ENCODE assay signal across 20 cellular contexts in genomic region chr22:40308999-40309578, GRCh38.
A peak's percentile ranks its signal among the peaks of the same experiment; 100 is the strongest.
DNase-seq lines count a peak whose midpoint lies in the region; ATAC-seq and TF ChIP-seq lines count a peak whose summit lies in the region.
"Had no signal": no experiment of that assay in that cellular context is flagged by ENCODE, and none has a peak within 500 bp of the region (broad histone marks: within the 10 kb centered on the region; RNA-seq: fewer than 3 reads in every experiment).

No MANE protein-coding gene starts in this region.

- H3K9me3 ChIP-seq in muscle layer of duodenum (ENCODE audit: control insufficient read depth in 1 of 2, low read length in 2 of 2): no peaks in the 10 kb centered on the region
- H3K9me3 ChIP-seq: HAP-1, right lobe of liver, uterus had no signal

- ATAC-seq in activated naive CD8-positive, alpha-beta T cell treated with anti-CD3 and anti-CD28 coated beads, Interleukin-2, amount 50 U/mL, for 24 hours: no peak
- ATAC-seq: left cardiac atrium, PC-3, right lobe of liver had no signal

- peaks cover 38 to 58% of the 10 kb centered on the region in 2 donors for H3K36me3 ChIP-seq in muscle layer of duodenum (ENCODE audit: control insufficient read depth in 1 of 2, insufficient read depth in 2 of 2, low read length in 2 of 2)
- H3K36me3 ChIP-seq: uterus had no signal

- H3K4me1 Mint-ChIP-seq in activated naive CD4-positive, alpha-beta T cell treated with anti-CD3 and anti-CD28 coated beads, Interleukin-2, amount 50 U/mL, for 24 hours: peaks cover 50% of the 10 kb centered on the region
- peaks cover 26% of the 10 kb centered on the region for H3K4me1 Mint-ChIP-seq in activated naive CD8-positive, alpha-beta T cell treated with anti-CD3 and anti-CD28 coated beads, Interleukin-2, amount 50 U/mL, for 24 hours

- peaks cover 0 to 13% of the 10 kb centered on the region in 2 donors for H3K4me1 ChIP-seq in muscle layer of duodenum (ENCODE audit: control insufficient read depth in 1 of 2, insufficient read depth in 2 of 2, low read length in 2 of 2)
- H3K4me1 ChIP-seq: HAP-1, uterus had no signal

- no peak for TF ChIP-seq CTCF in GM10266 (IDR thresholded peaks at IDR 0.05; ENCODE audit: control insufficient read depth, insufficient read depth, low read depth, missing control alignments)

- H3K27me3 Mint-ChIP-seq in activated naive CD4-positive, alpha-beta T cell treated with anti-CD3 and anti-CD28 coated beads, Interleukin-2, amount 50 U/mL, for 24 hours: no peaks in the 10 kb centered on the region
- no peaks in the 10 kb centered on the region for H3K27me3 Mint-ChIP-seq in activated naive CD8-positive, alpha-beta T cell treated with anti-CD3 and anti-CD28 coated beads, Interleukin-2, amount 50 U/mL, for 24 hours

- peak overlapping the region; percentile 72 for H3K27ac ChIP-seq in muscle layer of duodenum (ENCODE audit: low read length)
- H3K27ac ChIP-seq: cardiac muscle cell, right lobe of liver had no signal

- no peaks in the 10 kb centered on the region for H3K27me3 ChIP-seq in muscle layer of duodenum (ENCODE audit: low read depth, low read length)
- H3K27me3 ChIP-seq: cardiac muscle cell, right lobe of liver, uterus had no signal

- H3K36me3 Mint-ChIP-seq in activated naive CD4-positive, alpha-beta T cell treated with anti-CD3 and anti-CD28 coated beads, Interleukin-2, amount 50 U/mL, for 24 hours: peaks cover 28% of the 10 kb centered on the region
- peaks cover 36% of the 10 kb centered on the region for H3K36me3 Mint-ChIP-seq in activated naive CD8-positive, alpha-beta T cell treated with anti-CD3 and anti-CD28 coated beads, Interleukin-2, amount 50 U/mL, for 24 hours (ENCODE audit: low read depth)

- H3K4me3 Mint-ChIP-seq in activated naive CD4-positive, alpha-beta T cell treated with anti-CD3 and anti-CD28 coated beads, Interleukin-2, amount 50 U/mL, for 24 hours: no peak overlapping the region
- no peak overlapping the region for H3K4me3 Mint-ChIP-seq in activated naive CD8-positive, alpha-beta T cell treated with anti-CD3 and anti-CD28 coated beads, Interleukin-2, amount 50 U/mL, for 24 hours

- no peaks in the 10 kb centered on the region for H3K9me3 Mint-ChIP-seq in activated naive CD4-positive, alpha-beta T cell treated with anti-CD3 and anti-CD28 coated beads, Interleukin-2, amount 50 U/mL, for 24 hours
- no peaks in the 10 kb centered on the region for H3K9me3 Mint-ChIP-seq in activated naive CD8-positive, alpha-beta T cell treated with anti-CD3 and anti-CD28 coated beads, Interleukin-2, amount 50 U/mL, for 24 hours

- no peak overlapping the region for H3K4me3 ChIP-seq in muscle layer of duodenum (ENCODE audit: low read depth in 1 of 2, low read length in 2 of 2)
- H3K4me3 ChIP-seq: cardiac muscle cell, HAP-1, right lobe of liver, uterus had no signal

- H3K27ac Mint-ChIP-seq in activated naive CD4-positive, alpha-beta T cell treated with anti-CD3 and anti-CD28 coated beads, Interleukin-2, amount 50 U/mL, for 24 hours: peak overlapping the region; percentile 93
- peak overlapping the region; percentile 19 for H3K27ac Mint-ChIP-seq in activated naive CD8-positive, alpha-beta T cell treated with anti-CD3 and anti-CD28 coated beads, Interleukin-2, amount 50 U/mL, for 24 hours

- DNase-seq in activated naive CD4-positive, alpha-beta T cell (lab: John Stamatoyannopoulos, UW): no peak
- no peak for DNase-seq in activated naive CD8-positive, alpha-beta T cell treated with anti-CD3 and anti-CD28 coated beads, Interleukin-2, amount 50 U/mL, for 24 hours
- DNase-seq in GM19240 (ENCODE audit: insufficient read length, low spot score): no peak
- no peak for DNase-seq in kidney tubule cell (ENCODE audit: low spot score)
- DNase-seq in superior temporal gyrus (ENCODE audit: extremely low spot score): no peak
- no peak for DNase-seq in GM10266 (ENCODE audit: extremely low spot score)
- DNase-seq: GF-D8, KG1, left cardiac atrium, NCI-H1048, NCI-H2171, NCI-H748 treated with DMSO at 0.1 percent for 48 hours, occipital lobe, PC-3, right lobe of liver, uterus had no signal
